22 cellular contexts compared by ENCODE assay signal in the genomic region with DNA sequence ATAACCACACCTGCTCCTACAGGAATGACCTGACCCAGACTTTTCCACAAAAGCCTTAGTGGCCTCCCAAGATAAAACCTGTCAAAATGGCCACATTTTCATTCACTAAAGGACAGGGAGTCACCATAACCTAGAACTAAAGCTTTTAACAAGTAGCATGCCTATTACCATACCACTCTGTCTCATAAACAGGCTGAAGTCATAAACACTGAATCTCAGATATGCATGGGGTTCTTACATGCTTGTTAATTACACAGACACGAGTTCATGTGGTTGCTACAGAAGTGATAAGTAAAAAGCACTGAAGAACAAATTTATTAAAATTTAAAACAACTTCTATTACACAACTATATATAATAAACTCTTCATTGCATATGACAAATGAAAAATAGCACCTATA. TPM values are rescaled to one million over a fixed set of nuclear protein-coding genes. Genes with fewer than 3 reads are reported as not detected.
DNase-seq lines count a peak whose midpoint lies in the region; ATAC-seq, FAIRE-seq and TF ChIP-seq lines count a peak whose summit lies in the region.
"Had no signal": no experiment of that assay in that cellular context is flagged by ENCODE, and none has a peak within 500 bp of the region (broad histone marks: within the 10 kb centered on the region; RNA-seq: fewer than 3 reads in every experiment).

No MANE protein-coding gene starts in this region.

- TF ChIP-seq POLR2A in right lobe of liver (IDR thresholded peaks at IDR 0.05): no peak

- H3K27me3 ChIP-seq in RWPE2 (ENCODE audit: insufficient read depth, poor library complexity, severe bottlenecking): no peaks in the 10 kb centered on the region
- no peaks in the 10 kb centered on the region for H3K27me3 ChIP-seq in right lobe of liver
- H3K27me3 ChIP-seq in small intestine (ENCODE audit: control insufficient read depth in 2 of 2, insufficient read depth in 2 of 2, low read length in 2 of 2): no peaks in the 10 kb centered on the region
- H3K27me3 ChIP-seq: brain microvascular endothelial cell, SJCRH30 had no signal

- intact Hi-C loops in right lobe of liver (cut with DNase I): no loop called here

- 23% methylated on average over 1 of the region's 1 CpG for WGBS in right lobe of liver (ENCODE audit: insufficient coverage, low coverage, low lambda C conversion rate, missing lambda C conversion rate)
- WGBS in small intestine, 3 donors: 19 to 54% (median 47%) methylated on average over 1 of the region's 1 CpG

- peak overlapping the region; percentile 72; the same call in 1 of the 2 replicates for H3K27ac ChIP-seq in C4-2B
- H3K27ac ChIP-seq in RWPE2 (ENCODE audit: poor library complexity, severe bottlenecking): peak overlapping the region; percentile 29
- peak overlapping the region; percentile 33 to 74 (median 63) for H3K27ac ChIP-seq in right lobe of liver
- peak overlapping the region in 1 of 2 donors; percentile 33 for H3K27ac ChIP-seq in small intestine (ENCODE audit: low read depth in 1 of 2, low read length in 1 of 2)
- H3K27ac ChIP-seq: SJCRH30 had no signal

- ATAC-seq in RWPE2 (ENCODE audit: low read depth): no peak
- ATAC-seq in right lobe of liver: no peak
- ATAC-seq in GM21390 (IDR thresholded peaks at IDR 0.05; ENCODE audit: unreplicated experiment): no peak
- no peak for ATAC-seq in HG02840 (IDR thresholded peaks at IDR 0.05; ENCODE audit: low FRiP score, unreplicated experiment)
- ATAC-seq: activated CD8-positive, alpha-beta T cell treated with anti-CD3 and anti-CD28 coated beads for 36 hours; activated T-cell treated with anti-CD3 and anti-CD28 coated beads, Interleukin-2, amount 50 U/mL, for 72 hours; naive thymus-derived CD8-positive, alpha-beta T cell; stimulated activated naive CD8-positive, alpha-beta T cell treated with anti-CD3 and anti-CD28 coated beads, Interleukin-15, Interleukin-2, amounts not matched to agents 100 U/mL and 50 U/mL, for 24 hours had no signal

- no peak for FAIRE-seq in small intestine (lab: Jason Lieb, UNC)

- DNase-seq in RWPE2 (ENCODE audit: low spot score) (no peak), right lobe of liver (no peak), small intestine (peak; percentile 29), middle frontal gyrus (ENCODE audit: extremely low spot score, low spot score) (no peak), activated T-cell treated with anti-CD3 and anti-CD28 coated beads for 4 hours (no peak)
- DNase-seq: activated CD8-positive, alpha-beta T cell treated with anti-CD3 and anti-CD28 coated beads for 36 hours; activated naive CD8-positive, alpha-beta T cell treated with anti-CD3 and anti-CD28 coated beads, Interleukin-2, amount 10 ng/mL, durations not matched to agents 7 days and 5 days; activated T-cell treated with anti-CD3 and anti-CD28 coated beads, Interleukin-2, amount 50 U/mL, for 72 hours; brain microvascular endothelial cell; Calu3; dermis blood vessel endothelial cell; erythroblast; Kasumi-1; naive thymus-derived CD8-positive, alpha-beta T cell; NCI-H1105; NCI-H526; SJCRH30; stimulated activated naive CD8-positive, alpha-beta T cell treated with anti-CD3 and anti-CD28 coated beads, Interleukin-15, Interleukin-2, amounts not matched to agents 100 U/mL and 50 U/mL, for 24 hours had no signal

- peaks cover 54% of the 10 kb centered on the region for H3K4me1 ChIP-seq in RWPE2 (ENCODE audit: insufficient read depth, poor library complexity, severe bottlenecking)
- peaks cover 2 to 67% (median 33%) of the 10 kb centered on the region in 4 donors for H3K4me1 ChIP-seq in right lobe of liver
- H3K4me1 ChIP-seq in small intestine (ENCODE audit: control insufficient read depth in 2 of 2, insufficient read depth in 1 of 2, low read depth in 1 of 2, low read length in 1 of 2): peaks cover 11 to 30% of the 10 kb centered on the region in 2 donors

- no peak overlapping the region for H3K4me3 ChIP-seq in RWPE2 (ENCODE audit: severe bottlenecking)
- no peak overlapping the region for H3K4me3 ChIP-seq in right lobe of liver
- no peak overlapping the region for H3K4me3 ChIP-seq in small intestine (ENCODE audit: low read depth in 1 of 2, low read length in 2 of 2)
- H3K4me3 ChIP-seq: prostate gland, SJCRH30 had no signal

- H3K36me3 ChIP-seq in RWPE2 (ENCODE audit: low read depth) (peaks cover 4% of the 10 kb centered on the region; the same call in 1 of the 2 replicates), right lobe of liver (peaks cover 0 to 3% (median 0%) of the 10 kb centered on the region in 4 donors), small intestine (ENCODE audit: control insufficient read depth in 2 of 2, insufficient read depth in 2 of 2, low read length in 2 of 2) (no peaks in the 10 kb centered on the region)
- H3K36me3 ChIP-seq: brain microvascular endothelial cell, prostate gland, SJCRH30 had no signal

- TF ChIP-seq CTCF in C4-2B (conservative IDR thresholded peaks at IDR 0.05) (no peak), RWPE2 (IDR thresholded peaks at IDR 0.05; ENCODE audit: poor library complexity, severe bottlenecking) (no peak), right lobe of liver (IDR thresholded peaks at IDR 0.05) (no peak)

- no peaks in the 10 kb centered on the region for H3K9me3 ChIP-seq in RWPE2 (ENCODE audit: severe bottlenecking)
- no peaks in the 10 kb centered on the region for H3K9me3 ChIP-seq in right lobe of liver
- H3K9me3 ChIP-seq in small intestine (ENCODE audit: control insufficient read depth, low read depth): no peaks in the 10 kb centered on the region
- H3K9me3 ChIP-seq: prostate gland, SJCRH30 had no signal

RNA-seq across cellular contexts. Expression of gene HIPK2, which starts 56.0 kb away (rescaled TPM):
- 10 to 100 TPM; 48.5 to 68.0 (median 59.6) TPM for total RNA-seq in right lobe of liver
- 10 to 100 TPM in 1 of 3 donors, 1 to 10 TPM in 2; 3.2 to 10.1 (median 4.2) TPM for polyA plus RNA-seq in small intestine
